In the genomic region with DNA sequence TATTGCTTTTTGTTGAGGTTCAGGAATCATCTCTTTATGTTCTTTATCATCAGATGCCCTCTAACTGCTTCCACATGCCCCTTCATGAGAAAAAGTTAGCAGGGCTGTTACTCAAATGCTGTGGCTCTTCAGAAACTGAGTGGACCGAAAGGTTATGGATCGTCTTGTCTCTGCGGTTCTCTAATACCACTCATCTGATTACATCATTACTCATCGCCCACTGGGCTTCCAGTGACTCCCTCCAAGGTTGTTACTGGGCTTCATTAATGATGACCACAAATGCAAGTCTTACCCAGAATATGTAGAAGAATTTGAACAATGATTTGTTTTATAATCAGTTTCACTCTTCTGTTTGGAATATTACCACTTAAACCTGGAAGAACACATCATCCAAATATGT, we compare ENCODE assay signal across 15 cellular contexts.
"Had no signal": no experiment of that assay in that cellular context is flagged by ENCODE, and none has a peak within 500 bp of the region (broad histone marks: within the 10 kb centered on the region; RNA-seq: fewer than 3 reads in every experiment).

No MANE protein-coding gene starts in this region.

- H3K9me3 ChIP-seq: esophagus muscularis mucosa, gastroesophageal sphincter, pancreas, tibial artery, vagina had no signal

- H3K27ac Mint-ChIP-seq: activated naive CD4-positive, alpha-beta T cell treated with anti-CD3 and anti-CD28 coated beads, Interleukin-2, amount 50 U/mL, for 72 hours; T-helper 17 cell had no signal

- H3K36me3 ChIP-seq: esophagus muscularis mucosa, gastroesophageal sphincter, pancreas, tibial artery, vagina had no signal

- H3K27ac ChIP-seq: dorsolateral prefrontal cortex, gastroesophageal sphincter, pancreas, skin epidermis, tibial artery, vagina had no signal

- H3K4me1 ChIP-seq: vagina had no signal

- H3K4me3 Mint-ChIP-seq: neural crest cell, T-helper 17 cell had no signal

- DNase-seq: activated CD4-positive, alpha-beta T cell treated with anti-CD3 and anti-CD28 coated beads, Interleukin-2, amount 50 U/mL, for 1 hour; activated effector memory CD4-positive, alpha-beta T cell treated with anti-CD3 and anti-CD28 coated beads, Interleukin-2, amount 50 U/mL, for 16 hours; activated T-cell treated with anti-CD3 and anti-CD28 coated beads, Interleukin-2, amount 50 U/mL, for 1 hour; dorsolateral prefrontal cortex; kidney; left ventricle myocardium superior; pancreas; T-helper 17 cell; tibial artery had no signal

- H3K9me3 Mint-ChIP-seq: activated naive CD4-positive, alpha-beta T cell treated with anti-CD3 and anti-CD28 coated beads, Interleukin-2, amount 50 U/mL, for 72 hours had no signal

- H3K4me1 Mint-ChIP-seq: neural crest cell, T-helper 17 cell had no signal

- ATAC-seq: activated naive CD4-positive, alpha-beta T cell treated with anti-CD3 and anti-CD28 coated beads, Interleukin-2, amount 50 U/mL, for 72 hours; gastroesophageal sphincter; left ventricle myocardium superior; pancreas; T-helper 17 cell had no signal

- H3K36me3 Mint-ChIP-seq: activated naive CD4-positive, alpha-beta T cell treated with anti-CD3 and anti-CD28 coated beads, Interleukin-2, amount 50 U/mL, for 72 hours had no signal

- H3K27me3 ChIP-seq: dorsolateral prefrontal cortex, esophagus muscularis mucosa, gastroesophageal sphincter, pancreas, vagina had no signal

- H3K4me3 ChIP-seq: dorsolateral prefrontal cortex, esophagus muscularis mucosa, gastroesophageal sphincter, pancreas, skin epidermis, tibial artery, vagina had no signal
